ENCODE assay signal across 22 cellular contexts in the genomic region with DNA sequence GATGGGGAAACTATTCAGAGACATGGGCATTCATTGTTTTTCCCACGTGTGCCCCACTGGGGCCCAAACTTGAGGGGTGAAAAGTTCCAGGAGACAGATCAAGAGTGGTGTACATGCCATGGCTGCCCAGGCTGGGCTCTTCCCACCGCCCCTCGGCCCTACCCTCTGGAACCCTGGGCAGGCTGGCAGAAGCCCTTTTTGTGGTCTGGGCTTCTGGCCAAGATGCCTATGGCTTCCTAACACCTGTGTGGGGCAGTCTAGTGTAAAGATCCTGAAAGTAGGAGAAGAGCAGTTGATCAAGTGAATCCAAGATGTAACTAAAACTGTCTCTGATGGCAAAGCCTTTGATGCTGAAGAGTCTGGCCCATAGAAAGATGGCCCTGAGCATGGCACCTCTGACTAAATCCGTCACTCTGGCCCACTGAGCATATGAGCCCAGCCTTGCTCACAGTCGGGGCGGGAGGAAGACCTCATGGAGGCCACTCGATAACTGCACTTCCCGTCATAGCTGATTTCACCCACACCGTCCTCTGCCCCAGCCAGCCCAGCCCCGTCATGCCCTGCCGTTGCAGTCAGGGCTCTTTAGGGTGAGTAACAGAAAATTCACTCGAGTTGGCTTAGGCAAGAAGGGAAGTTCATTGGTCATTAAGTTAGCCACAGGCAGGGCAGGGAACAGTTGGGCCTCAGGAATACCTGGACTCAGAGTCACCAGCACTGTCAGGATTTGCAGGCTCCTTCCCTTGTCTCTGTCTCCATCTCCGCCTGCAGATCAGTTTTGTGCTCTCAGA. TPM values are rescaled to one million over a fixed set of nuclear protein-coding genes. Genes with fewer than 3 reads are reported as not detected.
DNase-seq lines count a peak whose midpoint lies in the region; ATAC-seq, FAIRE-seq and TF ChIP-seq lines count a peak whose summit lies in the region.
"Had no signal": no experiment of that assay in that cellular context is flagged by ENCODE, and none has a peak within 500 bp of the region (broad histone marks: within the 10 kb centered on the region; RNA-seq: fewer than 3 reads in every experiment).

No MANE protein-coding gene starts in this region.

- H2BK5ac ChIP-seq in H1 (ENCODE audit: low read depth, low read length) = no peak overlapping the region

- H3K4me1 Mint-ChIP-seq in activated naive CD8-positive, alpha-beta T cell treated with anti-CD3 and anti-CD28 coated beads, Interleukin-2, amount 50 U/mL, for 24 hours = no peaks in the 10 kb centered on the region
- no peaks in the 10 kb centered on the region for H3K4me1 Mint-ChIP-seq in activated naive CD8-positive, alpha-beta T cell treated with anti-CD3 and anti-CD28 coated beads for 36 hours

- no peak overlapping the region for H3K4me3 Mint-ChIP-seq in activated naive CD8-positive, alpha-beta T cell treated with anti-CD3 and anti-CD28 coated beads, Interleukin-2, amount 50 U/mL, for 24 hours
- H3K4me3 Mint-ChIP-seq in activated naive CD8-positive, alpha-beta T cell treated with anti-CD3 and anti-CD28 coated beads for 36 hours = no peak overlapping the region
- H3K4me3 Mint-ChIP-seq: CD8-positive, alpha-beta T cell; effector memory CD8-positive, alpha-beta T cell; mesothelial cell of epicardium had no signal

- WGBS in H1 (ENCODE audit: extremely low coverage in 1 of 2, insufficient coverage in 1 of 2, insufficient read length in 1 of 2, insufficient replicate concordance in 2 of 2, low coverage in 1 of 2, low lambda C conversion rate in 2 of 2, missing lambda C conversion rate in 1 of 2), 2 experiments = 95% methylated on average over 13 of the region's 13 CpGs; no CpG with 5 or more reads in 1 of the 2 experiments
- WGBS in adrenal gland, 4 donors = 80 to 85% (median 84%) methylated on average over 8 to 13 of the region's 13 CpGs

- TF ChIP-seq CTCF in H1 (IDR thresholded peaks at IDR 0.05; ENCODE audit: control extremely low read depth in 1 of 3, insufficient read depth in 1 of 3, low read depth in 1 of 3, low read length in 3 of 3) (no peak), upper lobe of right lung (IDR thresholded peaks at IDR 0.05) (no peak), adrenal gland (IDR thresholded peaks at IDR 0.05) (no peak), WERI-Rb-1 (IDR thresholded peaks at IDR 0.05; ENCODE audit: low read depth, low read length) (no peak)

- H3K9me3 ChIP-seq in H1 (ENCODE audit: insufficient read depth in 2 of 2, low read depth in 1 of 2, low read length in 1 of 2) (no peaks in the 10 kb centered on the region), upper lobe of right lung (no peaks in the 10 kb centered on the region), adrenal gland (replicated peaks in 1 of 3) (no peaks in the 10 kb centered on the region), WERI-Rb-1 (ENCODE audit: severe bottlenecking) (no peaks in the 10 kb centered on the region)
- H3K9me3 ChIP-seq: A549, neutrophil, tibial nerve had no signal

- peak overlapping the region; percentile 39; the same call in 1 of the 2 replicates for H2BK12ac ChIP-seq in H1 (ENCODE audit: low read depth, low read length)

- no peak overlapping the region for H2AK5ac ChIP-seq in H1 (ENCODE audit: low read depth, low read length)

- H3K79me1 ChIP-seq in H1 (ENCODE audit: low read depth, low read length) = no peaks in the 10 kb centered on the region

- H4K91ac ChIP-seq in H1 (replicated peaks; ENCODE audit: insufficient read length, low read length) = no peak overlapping the region

- ATAC-seq in activated naive CD8-positive, alpha-beta T cell treated with anti-CD3 and anti-CD28 coated beads, Interleukin-2, amount 50 U/mL, for 24 hours = peak; percentile 20
- ATAC-seq in upper lobe of right lung (peak; percentile 43), GM19455 (IDR thresholded peaks at IDR 0.05; ENCODE audit: unreplicated experiment) (no peak)
- ATAC-seq: A549; CD8-positive, alpha-beta T cell; effector memory CD8-positive, alpha-beta T cell had no signal

- no peaks in the 10 kb centered on the region for H3K36me3 ChIP-seq in H1 (ENCODE audit: control insufficient read depth in 2 of 4, insufficient read depth in 4 of 4, low read length in 3 of 4)
- no peaks in the 10 kb centered on the region for H3K36me3 ChIP-seq in upper lobe of right lung
- H3K36me3 ChIP-seq in adrenal gland (replicated peaks in 1 of 2) = no peaks in the 10 kb centered on the region
- no peaks in the 10 kb centered on the region for H3K36me3 ChIP-seq in WERI-Rb-1
- H3K36me3 ChIP-seq: neutrophil, tibial nerve had no signal

- H3K18ac ChIP-seq in H1 (ENCODE audit: extremely low read depth, low read length) = no peak overlapping the region

- peaks cover 2% of the 10 kb centered on the region for H3K27me3 Mint-ChIP-seq in activated naive CD8-positive, alpha-beta T cell treated with anti-CD3 and anti-CD28 coated beads, Interleukin-2, amount 50 U/mL, for 24 hours
- peaks cover 7% of the 10 kb centered on the region for H3K27me3 Mint-ChIP-seq in activated naive CD8-positive, alpha-beta T cell treated with anti-CD3 and anti-CD28 coated beads for 36 hours

- H3K23me2 ChIP-seq in H1 (ENCODE audit: low read depth, low read length) = no peaks in the 10 kb centered on the region; the same call in 1 of the 2 replicates

- CTCF ChIA-PET in H1 (lab: Charles Lee; ENCODE audit: partially characterized antibody) = interaction anchor here (11.3 kb wide), 1 partner anchor 203 kb away, joined by 129 read pairs; no protein-coding TSS in a partner anchor

- no peak overlapping the region for H3K14ac ChIP-seq in H1 (ENCODE audit: insufficient read length)

- no peak overlapping the region; the same call in 1 of the 2 replicates for H2AFZ ChIP-seq in H1 (ENCODE audit: low read length)

- no peak overlapping the region for H3K56ac ChIP-seq in H1 (replicated peaks; ENCODE audit: insufficient read length, low read depth, low read length)

- H3K27ac ChIP-seq in H1 (ENCODE audit: low read depth, low read length) (no peak overlapping the region), upper lobe of right lung (no peak overlapping the region), adrenal gland (no peak overlapping the region), WERI-Rb-1 (no peak overlapping the region)
- H3K27ac ChIP-seq: A549, neutrophil, tibial nerve, VCaP had no signal

- H4K20me1 ChIP-seq in H1 (replicated peaks in 1 of 2; ENCODE audit: control insufficient read depth in 1 of 2, insufficient read depth in 2 of 2, low read length in 2 of 2) = no peaks in the 10 kb centered on the region

- H2BK120ac ChIP-seq in H1 (replicated peaks; ENCODE audit: low read depth, low read length) = no peak overlapping the region

- TF ChIP-seq POLR2A in H1 (IDR thresholded peaks at IDR 0.05; ENCODE audit: control extremely low read depth in 1 of 2, low read depth in 2 of 2, low read length in 2 of 2) (no peak), adrenal gland (IDR thresholded peaks at IDR 0.05) (no peak)

- H4K5ac ChIP-seq in H1 (ENCODE audit: insufficient read length, low read depth, low read length) = no peak overlapping the region

- H3K36me3 Mint-ChIP-seq in activated naive CD8-positive, alpha-beta T cell treated with anti-CD3 and anti-CD28 coated beads, Interleukin-2, amount 50 U/mL, for 24 hours (ENCODE audit: low read depth) = no peaks in the 10 kb centered on the region
- H3K36me3 Mint-ChIP-seq in activated naive CD8-positive, alpha-beta T cell treated with anti-CD3 and anti-CD28 coated beads for 36 hours = no peaks in the 10 kb centered on the region
- H3K36me3 Mint-ChIP-seq: CD8-positive, alpha-beta T cell; mesothelial cell of epicardium had no signal

- H3K4ac ChIP-seq in H1 (replicated peaks; ENCODE audit: insufficient read length, low read depth, low read length) = no peak overlapping the region

- no peak for TF ChIP-seq EP300 in H1 (IDR thresholded peaks at IDR 0.05; ENCODE audit: borderline replicate concordance in 1 of 2, low read depth in 2 of 2, low read length in 2 of 2)

- H3K9me3 Mint-ChIP-seq in activated naive CD8-positive, alpha-beta T cell treated with anti-CD3 and anti-CD28 coated beads, Interleukin-2, amount 50 U/mL, for 24 hours = no peaks in the 10 kb centered on the region
- no peaks in the 10 kb centered on the region for H3K9me3 Mint-ChIP-seq in activated naive CD8-positive, alpha-beta T cell treated with anti-CD3 and anti-CD28 coated beads for 36 hours
- H3K9me3 Mint-ChIP-seq: activated T-helper 2 cell treated with anti-CD3 and anti-CD28 coated beads, Interferon-gamma antibody, Interleukin-2, Interleukin-4, amounts not matched to agents 10 μg/mL and 5 μg/mL and 100 μg/mL, durations not matched to agents 14 hours and 24 hours and 36 hours; CD8-positive, alpha-beta T cell; effector memory CD8-positive, alpha-beta T cell; mesothelial cell of epicardium had no signal

- H3K23ac ChIP-seq in H1 (ENCODE audit: insufficient read length) = no peak overlapping the region

- no peak for DNase-seq in activated naive CD8-positive, alpha-beta T cell treated with anti-CD3 and anti-CD28 coated beads, Interleukin-2, amount 50 U/mL, for 24 hours
- no peak for DNase-seq in activated naive CD8-positive, alpha-beta T cell treated with anti-CD3 and anti-CD28 coated beads for 36 hours
- peak; percentile 7 for DNase-seq in NOMO-1 treated with DMSO at 0.1 percent for 48 hours (lab: John Stamatoyannopoulos, UW; ENCODE audit: unreplicated experiment)
- no peak for DNase-seq in H1 (ENCODE audit: low read depth in 1 of 2, low spot score in 2 of 2)
- no peak for DNase-seq in upper lobe of right lung
- DNase-seq in adrenal gland = no peak
- no peak for DNase-seq in WERI-Rb-1
- DNase-seq: CD8-positive, alpha-beta T cell; DND-41; effector memory CD8-positive, alpha-beta T cell; hypothalamus; kidney glomerular epithelial cell; MV-4-11; NCI-H2029 treated with DMSO at 0.1 percent for 48 hours; stimulated activated naive CD4-positive, alpha-beta T cell treated with Interleukin-2 at 50 U/mL for 16 hours had no signal

- H3K27ac Mint-ChIP-seq in activated naive CD8-positive, alpha-beta T cell treated with anti-CD3 and anti-CD28 coated beads, Interleukin-2, amount 50 U/mL, for 24 hours = no peak overlapping the region
- no peak overlapping the region for H3K27ac Mint-ChIP-seq in activated naive CD8-positive, alpha-beta T cell treated with anti-CD3 and anti-CD28 coated beads for 36 hours
- H3K27ac Mint-ChIP-seq: activated T-helper 2 cell treated with anti-CD3 and anti-CD28 coated beads, Interferon-gamma antibody, Interleukin-2, Interleukin-4, amounts not matched to agents 10 μg/mL and 5 μg/mL and 100 μg/mL, durations not matched to agents 14 hours and 24 hours and 36 hours; CD8-positive, alpha-beta T cell; effector memory CD8-positive, alpha-beta T cell; mesothelial cell of epicardium had no signal

- H2BK15ac ChIP-seq in H1 (ENCODE audit: low read length) = no peak overlapping the region

- H3K27me3 ChIP-seq in H1 (replicated peaks in 1 of 4; ENCODE audit: control insufficient read depth in 3 of 4, extremely low read depth in 1 of 4, insufficient read depth in 3 of 4, low read length in 3 of 4) (no peaks in the 10 kb centered on the region), upper lobe of right lung (no peaks in the 10 kb centered on the region), adrenal gland (no peaks in the 10 kb centered on the region), WERI-Rb-1 (ENCODE audit: insufficient read depth, low read depth, severe bottlenecking) (no peaks in the 10 kb centered on the region)
- H3K27me3 ChIP-seq: neutrophil, tibial nerve had no signal

- H2BK20ac ChIP-seq in H1 (ENCODE audit: low read length) = no peak overlapping the region

- H3K4me1 ChIP-seq in H1 (replicated peaks in 1 of 4; ENCODE audit: control insufficient read depth in 3 of 4, insufficient read depth in 4 of 4, low read length in 3 of 4) (no peaks in the 10 kb centered on the region), upper lobe of right lung (peaks cover 9% of the 10 kb centered on the region), adrenal gland (replicated peaks in 1 of 2) (no peaks in the 10 kb centered on the region)
- H3K4me1 ChIP-seq: A549, tibial nerve had no signal

- intact Hi-C loops in upper lobe of right lung (cut with DNase I) = loop anchor here (5.0 kb wide), 1 partner anchor 205 kb away; no protein-coding TSS in a partner anchor
- intact Hi-C loops in adrenal gland (cut with DNase I) = no loop called here

- no peaks in the 10 kb centered on the region for H3K79me2 ChIP-seq in H1 (ENCODE audit: control insufficient read depth in 1 of 2, insufficient read depth in 2 of 2, low read length in 2 of 2)

- FAIRE-seq in H1 (lab: Jason Lieb, UNC) = no peak

- H3K9ac ChIP-seq in H1 (replicated peaks in 1 of 4; ENCODE audit: extremely low read depth in 1 of 4, low read depth in 3 of 4, low read length in 3 of 4) = no peak overlapping the region

- H3K4me3 ChIP-seq in H1 (ENCODE audit: extremely low read depth in 1 of 4, insufficient read depth in 2 of 4, low read depth in 3 of 4, low read length in 4 of 4) = no peak overlapping the region
- no peak overlapping the region for H3K4me3 ChIP-seq in upper lobe of right lung
- no peak overlapping the region for H3K4me3 ChIP-seq in adrenal gland
- no peak overlapping the region for H3K4me3 ChIP-seq in WERI-Rb-1 (ENCODE audit: low read depth, low read length)
- H3K4me3 ChIP-seq: A549, tibial nerve had no signal

- POLR2A ChIA-PET in H1 (lab: Charles Lee; ENCODE audit: partially characterized antibody) = interaction anchor here (0.7 kb wide), 1 partner anchor 29 kb away, joined by 3 read pairs; no protein-coding TSS in a partner anchor

- no peak for TF ChIP-seq RAD21 in H1 (IDR thresholded peaks at IDR 0.05 in 1 of 2, conservative IDR thresholded peaks at IDR 0.05 in 1 of 2; ENCODE audit: low read depth in 2 of 2, low read length in 2 of 2)

- no peak overlapping the region for H3K4me2 ChIP-seq in H1 (ENCODE audit: insufficient read depth in 1 of 2, low read depth in 2 of 2, low read length in 2 of 2)
- H3K4me2 ChIP-seq: A549 had no signal

- H4K8ac ChIP-seq in H1 (ENCODE audit: extremely low read depth, insufficient read depth, low read length) = no peak overlapping the region; the same call in 1 of the 2 replicates

RNA-seq across cellular contexts. Expression of gene MTPAP, which starts 37.9 kb away (rescaled TPM):
- total RNA-seq in activated naive CD8-positive, alpha-beta T cell treated with anti-CD3 and anti-CD28 coated beads for 36 hours = 10 to 100 TPM; 43.9 to 47.6 TPM
- 42.2 and 43.8 TPM in 2 replicates for total RNA-seq in H1 (2021; fragmentation: NEBNext Ultra II Directional; extraction: Animal tissue kit (Norgen Biotek cat#: 25700))
- polyA plus RNA-seq in H1 (2011; rRNA removed) (4.7 and 6.7 TPM in 2 replicates), adrenal gland (10 to 100 TPM; 10.8 to 27.8 (median 21.2) TPM)
- polyA plus RNA-seq in H1 (2011; cell fraction: cytosol; rRNA removed) = 8.7 TPM
- 5.1 TPM for polyA plus RNA-seq in H1 (2011; cell fraction: nucleus; rRNA removed)
- 13.1 to 22.3 TPM (median 14.7 TPM) in 4 replicates for polyA plus RNA-seq in H1 (2012, experiment 1 of 2)
- 1.9 TPM for polyA plus RNA-seq in H1 (2012, experiment 2 of 2)
- polyA plus RNA-seq in H1 (2013, experiment 1 of 2) = 23.6 TPM
- polyA plus RNA-seq in H1 (2013, experiment 2 of 2) = 23.3 TPM
- polyA minus RNA-seq in H1 (2011; rRNA and poly(A)+ RNA removed) = 13.7 and 16.6 TPM in 2 replicates
- polyA minus RNA-seq in H1 (2011; cell fraction: cytosol; rRNA and poly(A)+ RNA removed) = 8.2 TPM
- 11.3 TPM for polyA minus RNA-seq in H1 (2011; cell fraction: nucleus; rRNA and poly(A)+ RNA removed)
- total RNA-seq in upper lobe of right lung (24.5 TPM), adrenal gland (10 to 100 TPM in 7 of 8 donors, 1 to 10 TPM in 1; 4.4 to 30.7 (median 20.4) TPM)

RNA-seq across cellular contexts. Expression of gene MAP3K8, which starts 47.0 kb away (rescaled TPM):
- 10 to 100 TPM; 18.0 to 18.5 TPM for total RNA-seq in activated naive CD8-positive, alpha-beta T cell treated with anti-CD3 and anti-CD28 coated beads for 36 hours
- 5.4 and 5.6 TPM in 2 replicates for total RNA-seq in H1 (2021; fragmentation: NEBNext Ultra II Directional; extraction: Animal tissue kit (Norgen Biotek cat#: 25700))
- polyA plus RNA-seq in H1 (2011; rRNA removed) (2.7 and 6.0 TPM in 2 replicates), adrenal gland (10 to 100 TPM; 13.4 to 32.4 (median 13.7) TPM)
- polyA plus RNA-seq in H1 (2011; cell fraction: cytosol; rRNA removed) = 5.5 TPM
- 4.3 TPM for polyA plus RNA-seq in H1 (2011; cell fraction: nucleus; rRNA removed)
- polyA plus RNA-seq in H1 (2012, experiment 1 of 2) = 5.3 to 9.0 TPM (median 5.5 TPM) in 4 replicates
- 2.3 TPM for polyA plus RNA-seq in H1 (2012, experiment 2 of 2)
- polyA plus RNA-seq in H1 (2013, experiment 1 of 2) = 3.6 TPM
- 3.7 TPM for polyA plus RNA-seq in H1 (2013, experiment 2 of 2)
- 4.2 and 6.7 TPM in 2 replicates for polyA minus RNA-seq in H1 (2011; rRNA and poly(A)+ RNA removed)
- 1.7 TPM for polyA minus RNA-seq in H1 (2011; cell fraction: cytosol; rRNA and poly(A)+ RNA removed)
- 5.6 TPM for polyA minus RNA-seq in H1 (2011; cell fraction: nucleus; rRNA and poly(A)+ RNA removed)
- total RNA-seq in upper lobe of right lung (33.7 TPM), adrenal gland (10 to 100 TPM in 7 of 8 donors, 1 to 10 TPM in 1; 2.0 to 58.0 (median 27.1) TPM)
